8 cellular contexts compared by ENCODE assay signal in genomic region chr9:130693426-130694191, GRCh38. TPM values are rescaled to one million over a fixed set of nuclear protein-coding genes. Genes with fewer than 3 reads are reported as not detected.
DNase-seq lines count a peak whose midpoint lies in the region; ATAC-seq, FAIRE-seq and TF ChIP-seq lines count a peak whose summit lies in the region.

TSS of gene EXOSC2 (plus strand) at chr9:130693780. CDS start at chr9:130693792, 12 bp downstream.

- no peak within 1 kb of the TSS for H2BK12ac ChIP-seq in trophoblast cell (ENCODE audit: low read length)

- peak within 1 kb of the TSS; percentile 24 for H4K12ac ChIP-seq in trophoblast cell (ENCODE audit: low read depth, low read length)

- H3K9me3 ChIP-seq in adipocyte (ENCODE audit: control insufficient read depth, low read length) (no peaks in the 10 kb centered on the region), cardiac muscle cell (ENCODE audit: low read depth) (no peaks in the 10 kb centered on the region), trophoblast cell (ENCODE audit: insufficient read depth, low read depth, low read length) (no peaks in the 10 kb centered on the region), tibial nerve (no peaks in the 10 kb centered on the region)

- peaks cover 19% of the 10 kb centered on the region for H3K4me1 ChIP-seq in adipocyte (ENCODE audit: control insufficient read depth, insufficient read depth, low read length)
- peaks cover 22% of the 10 kb centered on the region for H3K4me1 ChIP-seq in cardiac muscle cell (ENCODE audit: low read depth)
- H3K4me1 ChIP-seq in trophoblast cell (ENCODE audit: control insufficient read depth in 1 of 2, insufficient read depth in 2 of 2, low read length in 2 of 2): peaks cover 7 to 13% of the 10 kb centered on the region in 2 experiments
- H3K4me1 ChIP-seq in tibial nerve: peaks cover 0 to 29% (median 15%) of the 10 kb centered on the region in 4 donors

- peaks cover 6% of the 10 kb centered on the region for H3K79me2 ChIP-seq in trophoblast cell (ENCODE audit: control insufficient read depth, insufficient read depth, low read length, poor library complexity)

- no peak within 1 kb of the TSS for H3K23ac ChIP-seq in trophoblast cell (ENCODE audit: low read length)

- H3K27ac ChIP-seq in cardiac muscle cell: peak within 1 kb of the TSS; percentile 31
- H3K27ac ChIP-seq in trophoblast cell (ENCODE audit: low read depth, low read length): no peak within 1 kb of the TSS
- H3K27ac ChIP-seq in tibial nerve: peak within 1 kb of the TSS; percentile 53 to 84 (median 70)

- H2AFZ ChIP-seq in trophoblast cell (ENCODE audit: insufficient read depth, low read length, poor library complexity): peak within 1 kb of the TSS; percentile 85

- ATAC-seq in HG02840 (IDR thresholded peaks at IDR 0.05; ENCODE audit: low FRiP score, unreplicated experiment): peak; percentile 87

- H3K14ac ChIP-seq in trophoblast cell (ENCODE audit: low read length): peak within 1 kb of the TSS; percentile 60

- H3K36me3 ChIP-seq in adipocyte (ENCODE audit: control insufficient read depth, insufficient read depth, low read length, severe bottlenecking): peaks cover 25% of the 10 kb centered on the region
- peaks cover 17% of the 10 kb centered on the region for H3K36me3 ChIP-seq in cardiac muscle cell
- peaks cover 8 to 18% of the 10 kb centered on the region in 2 experiments for H3K36me3 ChIP-seq in trophoblast cell (ENCODE audit: control insufficient read depth in 1 of 2, insufficient read depth in 2 of 2, low read length in 2 of 2)
- peaks cover 0 to 36% (median 0%) of the 10 kb centered on the region in 3 donors for H3K36me3 ChIP-seq in tibial nerve

- no peaks in the 10 kb centered on the region for H3K27me3 ChIP-seq in adipocyte (replicated peaks; ENCODE audit: control insufficient read depth, insufficient read depth, low read length)
- no peaks in the 10 kb centered on the region for H3K27me3 ChIP-seq in cardiac muscle cell
- no peaks in the 10 kb centered on the region for H3K27me3 ChIP-seq in trophoblast cell (ENCODE audit: insufficient read depth, low read length)
- H3K27me3 ChIP-seq in tibial nerve: no peaks in the 10 kb centered on the region

- H3K79me1 ChIP-seq in trophoblast cell (ENCODE audit: low read length): peaks cover 3% of the 10 kb centered on the region

- DNase-seq in GM12892 (ENCODE audit: insufficient read length) (peak; percentile 94), NCI-H1436 treated with DMSO at 0.1 percent for 48 hours (lab: John Stamatoyannopoulos, UW) (peak; percentile 89), T follicular helper cell (ENCODE audit: low read depth) (peak; percentile 98), adipocyte (ENCODE audit: low read depth) (peak; percentile 99), cardiac muscle cell (ENCODE audit: low read depth in 1 of 2, low spot score in 1 of 2) (peak; percentile 98 to 99), trophoblast cell (peak; percentile 97 to 98), tibial nerve (ENCODE audit: low spot score in 2 of 2) (peak; percentile 97)

- H3K4ac ChIP-seq in trophoblast cell (ENCODE audit: low read depth, low read length): peak within 1 kb of the TSS; percentile 71

- peak; percentile 88 for FAIRE-seq in GM12892 (lab: Jason Lieb, UNC)

- peak within 1 kb of the TSS; percentile 38 for H3K18ac ChIP-seq in trophoblast cell (ENCODE audit: low read length)

- H2BK120ac ChIP-seq in trophoblast cell (ENCODE audit: insufficient read depth, low read length, poor library complexity): no peak within 1 kb of the TSS

- H2AK5ac ChIP-seq in trophoblast cell (ENCODE audit: low read length): no peak within 1 kb of the TSS

- peak; percentile 95 for TF ChIP-seq POLR2A in GM12892 (IDR thresholded peaks at IDR 0.05; ENCODE audit: low read depth, low read length)
- TF ChIP-seq POLR2A in tibial nerve (IDR thresholded peaks at IDR 0.05): peak; percentile 54 to 65

- peak within 1 kb of the TSS; percentile 76 for H4K8ac ChIP-seq in trophoblast cell (ENCODE audit: low read depth, low read length)

- no CpG with 5 or more reads among the region's 40 CpGs for WGBS in trophoblast cell (ENCODE audit: extremely low coverage, insufficient coverage, insufficient read length)
- WGBS in tibial nerve, 2 donors: 0 to 2% methylated on average over 19 to 34 of the region's 40 CpGs

- peak within 1 kb of the TSS; percentile 94 for H3K4me3 ChIP-seq in adipocyte (ENCODE audit: low read length)
- peak within 1 kb of the TSS; percentile 49 for H3K4me3 ChIP-seq in cardiac muscle cell
- H3K4me3 ChIP-seq in trophoblast cell (ENCODE audit: low read depth, low read length): peak within 1 kb of the TSS; percentile 87
- H3K4me3 ChIP-seq in tibial nerve: peak within 1 kb of the TSS; percentile 60 to 83 (median 72)

- peak within 1 kb of the TSS; percentile 33 for H4K91ac ChIP-seq in trophoblast cell (ENCODE audit: low read depth, low read length)

- TF ChIP-seq EP300 in tibial nerve (IDR thresholded peaks at IDR 0.05): peak; percentile 52 to 94

- H2BK5ac ChIP-seq in trophoblast cell (ENCODE audit: low read depth, low read length, poor library complexity): peak within 1 kb of the TSS; percentile 18

- TF ChIP-seq CTCF in cardiac muscle cell (IDR thresholded peaks at IDR 0.05; ENCODE audit: low read depth, low read length) (no peak), tibial nerve (IDR thresholded peaks at IDR 0.05) (peak in 1 of 5 experiments; percentile 43)

- H3K4me2 ChIP-seq in trophoblast cell (ENCODE audit: low read length): peak within 1 kb of the TSS; percentile 80

- H3K9ac ChIP-seq in adipocyte (ENCODE audit: low read length) (peak within 1 kb of the TSS; percentile 90), trophoblast cell (ENCODE audit: low read length) (peak within 1 kb of the TSS; percentile 87)

RNA-seq across cellular contexts. Expression of gene EXOSC2, which starts in this region (rescaled TPM):
- 41.7 TPM for polyA plus RNA-seq in GM12892 (2012; ENCODE audit: missing spikeins)
- 32.5 and 47.4 TPM in 2 replicates for total RNA-seq in cardiac muscle cell
- polyA plus RNA-seq in cardiac muscle cell: 31.0 and 37.4 TPM in 2 replicates
- polyA plus RNA-seq in trophoblast cell (2013): 9.5 and 9.8 TPM in 2 replicates
- total RNA-seq in tibial nerve: 10 to 100 TPM; 17.3 to 26.7 (median 24.9) TPM
